In genomic region chr7:149872419-149873073, GRCh38 we compare ENCODE assay signal across 8 cellular contexts. TPM values are rescaled to one million over a fixed set of nuclear protein-coding genes. Genes with fewer than 3 reads are reported as not detected.
A peak's percentile ranks its signal among the peaks of the same experiment; 100 is the strongest.
DNase-seq lines count a peak whose midpoint lies in the region; ATAC-seq and TF ChIP-seq lines count a peak whose summit lies in the region.

No MANE protein-coding gene starts in this region.

- H3K4me1 Mint-ChIP-seq in stimulated activated naive B cell treated with anti-CD40 and anti-IgM and Interleukin-4, amounts not matched to agents 10 μg/mL and 1 μg/mL and 100 μg/mL, for 72 hours: peaks cover 31 to 65% of the 10 kb centered on the region in 2 donors

- in situ Hi-C loops in SK-MEL-5 (cut with HindIII; ENCODE audit: low pct_unique_long_range_greater_than_20kb, low sequenced_read_pairs): no loop called here

- H3K27me3 Mint-ChIP-seq in stimulated activated naive B cell treated with anti-CD40 and anti-IgM and Interleukin-4, amounts not matched to agents 10 μg/mL and 1 μg/mL and 100 μg/mL, for 72 hours: no peaks in the 10 kb centered on the region

- peak overlapping the region; percentile 71 to 97 (median 93) for H3K27ac ChIP-seq in dorsolateral prefrontal cortex

- H3K36me3 Mint-ChIP-seq in stimulated activated naive B cell treated with anti-CD40 and anti-IgM and Interleukin-4, amounts not matched to agents 10 μg/mL and 1 μg/mL and 100 μg/mL, for 72 hours: peaks cover 3 to 8% of the 10 kb centered on the region in 2 donors

- intact Hi-C loops in dorsolateral prefrontal cortex (cut with DNase I): loop anchor here (2.0 to 10.0 kb wide), 3 partner anchors 34 to 532 kb away; partner anchors contain the start of gene ZNF862 (in 2 of the 2)

- peak overlapping the region; percentile 86 for H3K27ac Mint-ChIP-seq in stimulated activated naive B cell treated with anti-CD40 and anti-IgM and Interleukin-4, amounts not matched to agents 10 μg/mL and 1 μg/mL and 100 μg/mL, for 72 hours

- ATAC-seq in stimulated activated naive B cell treated with anti-CD40 and anti-IgM and Interleukin-4, amounts not matched to agents 10 μg/mL and 1 μg/mL and 100 μg/mL, for 72 hours (replicated peaks): peak in 1 of 2 donors; percentile 15
- ATAC-seq in HG03196 (IDR thresholded peaks at IDR 0.05; ENCODE audit: unreplicated experiment): no peak

- peak in 50 of 56 donors; percentile 8 to 68 (median 46) for TF ChIP-seq CTCF in dorsolateral prefrontal cortex (IDR thresholded peaks at IDR 0.05 in 54 of 56, conservative IDR thresholded peaks at IDR 0.05 in 2 of 56; ENCODE audit: low read depth in 1 of 56, partially characterized antibody in 56 of 56)

- H3K4me3 Mint-ChIP-seq in stimulated activated naive B cell treated with anti-CD40 and anti-IgM and Interleukin-4, amounts not matched to agents 10 μg/mL and 1 μg/mL and 100 μg/mL, for 72 hours: peak overlapping the region; percentile 85 to 87

- H3K9me3 Mint-ChIP-seq in stimulated activated naive B cell treated with anti-CD40 and anti-IgM and Interleukin-4, amounts not matched to agents 10 μg/mL and 1 μg/mL and 100 μg/mL, for 72 hours: no peaks in the 10 kb centered on the region

- DNase-seq in activated effector memory CD4-positive, alpha-beta T cell treated with anti-CD3 and anti-CD28 coated beads, Interleukin-2, amount 50 U/mL, for 16 hours: peak; percentile 71
- no peak for DNase-seq in activated effector memory CD4-positive, alpha-beta T cell treated with Interleukin-2 at 50 U/mL for 16 hours
- DNase-seq in LoVo (ENCODE audit: low spot score): peak; percentile 75
- DNase-seq in SK-MEL-5 (ENCODE audit: low read depth, low spot score): peak; percentile 68
- peak; percentile 65 to 92 (median 86) for DNase-seq in dorsolateral prefrontal cortex
- peak; percentile 96 for DNase-seq in left kidney (ENCODE audit: low read depth, low spot score)
- DNase-seq in stimulated activated naive B cell treated with anti-CD40 and anti-IgM and Interleukin-4, amounts not matched to agents 10 μg/mL and 1 μg/mL and 100 μg/mL, for 72 hours: no peak

- peak overlapping the region; percentile 68 to 99 (median 91) for H3K4me3 ChIP-seq in dorsolateral prefrontal cortex

- no peaks in the 10 kb centered on the region for H3K27me3 ChIP-seq in dorsolateral prefrontal cortex

RNA-seq across cellular contexts. Expression of gene ATP6V0E2, which starts 1.2 kb away (rescaled TPM):
- total RNA-seq in SK-MEL-5 (2014; rRNA removed; shearing (Covaris generic)): 25.8 and 30.3 TPM in 2 replicates
- polyA plus RNA-seq in SK-MEL-5 (2015; cell fraction: cytosol; rRNA removed): 105 and 126 TPM in 2 replicates
- 44.5 and 45.6 TPM in 2 replicates for polyA plus RNA-seq in SK-MEL-5 (2015; cell fraction: nucleus; rRNA removed)
- total RNA-seq in dorsolateral prefrontal cortex: 100 to 1,000 TPM; 174 to 369 (median 255) TPM

RNA-seq across cellular contexts. Expression of gene ZNF862, which starts 34.4 kb away (rescaled TPM):
- 3.8 and 6.0 TPM in 2 replicates for total RNA-seq in SK-MEL-5 (2014; rRNA removed; shearing (Covaris generic))
- polyA plus RNA-seq in SK-MEL-5 (2015; cell fraction: cytosol; rRNA removed): 3.9 and 4.0 TPM in 2 replicates
- 79.5 and 83.2 TPM in 2 replicates for polyA plus RNA-seq in SK-MEL-5 (2015; cell fraction: nucleus; rRNA removed)
- total RNA-seq in dorsolateral prefrontal cortex: 10 to 100 TPM; 22.0 to 54.7 (median 37.4) TPM

Comparison
In these comparisons a context has a peak if more than half of its experiments do, and no peak if none do; other contexts are left out.
1. DNase-seq: peak in activated effector memory CD4-positive, alpha-beta T cell treated with anti-CD3 and anti-CD28 coated beads, Interleukin-2, amount 50 U/mL, for 16 hours (single experiment), LoVo (single experiment), SK-MEL-5 (single experiment), dorsolateral prefrontal cortex (10 of 10) and left kidney (single experiment); none in activated effector memory CD4-positive, alpha-beta T cell treated with Interleukin-2 at 50 U/mL for 16 hours (single experiment) and stimulated activated naive B cell treated with anti-CD40 and anti-IgM and Interleukin-4, amounts not matched to agents 10 μg/mL and 1 μg/mL and 100 μg/mL, for 72 hours (single experiment).